13 cellular contexts compared by ENCODE assay signal in genomic region chr3:123602325-123602724, GRCh38. TPM values are rescaled to one million over a fixed set of nuclear protein-coding genes. Genes with fewer than 3 reads are reported as not detected.
A peak's percentile ranks its signal among the peaks of the same experiment; 100 is the strongest.
DNase-seq lines count a peak whose midpoint lies in the region; ATAC-seq and TF ChIP-seq lines count a peak whose summit lies in the region.
"Had no signal": no experiment of that assay in that cellular context is flagged by ENCODE, and none has a peak within 500 bp of the region (broad histone marks: within the 10 kb centered on the region; RNA-seq: fewer than 3 reads in every experiment).

No MANE protein-coding gene starts in this region.

- dilution Hi-C loops in mammary epithelial cell (cut with HindIII; ENCODE audit: low sequenced_read_pairs) = no loop called here

- H3K4me2 ChIP-seq in mammary epithelial cell (ENCODE audit: insufficient read depth, low read depth, low read length) = no peak overlapping the region

- WGBS in mammary epithelial cell (ENCODE audit: low coverage, missing lambda C conversion rate) = 0% methylated on average over 1 of the region's 1 CpG
- WGBS in right cardiac atrium = 81% methylated on average over 1 of the region's 1 CpG

- H3K4me1 Mint-ChIP-seq in progenitor cell of endocrine pancreas (ENCODE audit: low read depth) = peaks cover 32% of the 10 kb centered on the region

- intact Hi-C loops in mammary epithelial cell (cut with micrococcal nuclease) = loop anchor here (1.0 kb wide), 1 partner anchor 16 kb away; no protein-coding TSS in a partner anchor
- intact Hi-C loops in right cardiac atrium (cut with DNase I) = no loop called here

- no peak overlapping the region for H3K9ac ChIP-seq in mammary epithelial cell (ENCODE audit: insufficient read depth, low read length)

- DNase-seq in COR-L47 (lab: John Stamatoyannopoulos, UW) (peak; percentile 17), LoVo (ENCODE audit: low spot score) (peak; percentile 85), mammary epithelial cell (peak; percentile 90), mucosa of gallbladder (ENCODE audit: low spot score) (peak; percentile 42), progenitor cell of endocrine pancreas (ENCODE audit: low spot score, unreplicated experiment) (no peak), right cardiac atrium (no peak)
- DNase-seq: activated CD4-positive, alpha-beta T cell treated with anti-CD3 and anti-CD28 coated beads, Interleukin-2, amount 10 ng/mL, durations not matched to agents 7 days and 5 days; activated naive CD8-positive, alpha-beta T cell treated with anti-CD3 and anti-CD28 coated beads, Interleukin-2, amount 10 ng/mL, durations not matched to agents 7 days and 5 days; NCI-H1105 had no signal

- no peak overlapping the region for H3K27ac Mint-ChIP-seq in progenitor cell of endocrine pancreas
- H3K27ac Mint-ChIP-seq: activated CD4-positive, alpha-beta T cell treated with anti-CD3 and anti-CD28 coated beads, Interleukin-2, amount 10 ng/mL, durations not matched to agents 7 days and 5 days; activated naive CD8-positive, alpha-beta T cell treated with anti-CD3 and anti-CD28 coated beads, Interleukin-2, amount 10 ng/mL, durations not matched to agents 7 days and 5 days; memory B cell had no signal

- H4K20me1 ChIP-seq in mammary epithelial cell (ENCODE audit: insufficient read depth, low read length) = no peaks in the 10 kb centered on the region

- H3K4me1 ChIP-seq in mammary epithelial cell (ENCODE audit: insufficient read depth, low read length) (peaks cover 58% of the 10 kb centered on the region), right cardiac atrium (ENCODE audit: control insufficient read depth, insufficient read depth, low read length) (peaks cover 4% of the 10 kb centered on the region)

- CTCF ChIA-PET in mammary epithelial cell (lab: Charles Lee; ENCODE audit: low non-redundant PET) = no interaction called here

- H2AFZ ChIP-seq in mammary epithelial cell (ENCODE audit: low read depth, low read length) = no peak overlapping the region

- peak overlapping the region; percentile 5 for H3K27ac ChIP-seq in mammary epithelial cell (ENCODE audit: insufficient read depth, low read depth, low read length)
- no peak overlapping the region for H3K27ac ChIP-seq in right cardiac atrium (ENCODE audit: low read length)

- no peaks in the 10 kb centered on the region for H3K27me3 ChIP-seq in mammary epithelial cell (ENCODE audit: insufficient read depth, low read length)
- no peaks in the 10 kb centered on the region for H3K27me3 ChIP-seq in right cardiac atrium (ENCODE audit: control insufficient read depth, insufficient read depth)

- H3K79me2 ChIP-seq in mammary epithelial cell (ENCODE audit: insufficient read depth, low read length) = peaks cover 15% of the 10 kb centered on the region

- no peaks in the 10 kb centered on the region for H3K9me3 Mint-ChIP-seq in progenitor cell of endocrine pancreas (ENCODE audit: low read depth)
- H3K9me3 Mint-ChIP-seq: activated CD4-positive, alpha-beta T cell treated with anti-CD3 and anti-CD28 coated beads, Interleukin-2, amount 10 ng/mL, durations not matched to agents 7 days and 5 days; activated naive CD8-positive, alpha-beta T cell treated with anti-CD3 and anti-CD28 coated beads, Interleukin-2, amount 10 ng/mL, durations not matched to agents 7 days and 5 days; memory B cell had no signal

- TF ChIP-seq CTCF in mammary epithelial cell (conservative IDR thresholded peaks at IDR 0.05 in 1 of 2, IDR thresholded peaks at IDR 0.05 in 1 of 2; ENCODE audit: extremely low read depth in 1 of 2, insufficient read depth in 1 of 2, low read depth in 1 of 2, low read length in 2 of 2) = no peak
- TF ChIP-seq CTCF in progenitor cell of endocrine pancreas (IDR thresholded peaks at IDR 0.05; ENCODE audit: unreplicated experiment) = no peak

- BruUV-seq in mammary epithelial cell (replicated peaks; lab: Mats Ljungman, UMichigan) = no TSS peak

- H3K9me3 ChIP-seq in mammary epithelial cell (replicated peaks; ENCODE audit: insufficient read depth, low read length) = no peaks in the 10 kb centered on the region
- no peaks in the 10 kb centered on the region for H3K9me3 ChIP-seq in right cardiac atrium (ENCODE audit: control insufficient read depth, low read length)

- H3K4me3 Mint-ChIP-seq in progenitor cell of endocrine pancreas (ENCODE audit: low read depth) = no peak overlapping the region
- H3K4me3 Mint-ChIP-seq: activated CD4-positive, alpha-beta T cell treated with anti-CD3 and anti-CD28 coated beads, Interleukin-2, amount 10 ng/mL, durations not matched to agents 7 days and 5 days; activated naive CD8-positive, alpha-beta T cell treated with anti-CD3 and anti-CD28 coated beads, Interleukin-2, amount 10 ng/mL, durations not matched to agents 7 days and 5 days; memory B cell had no signal

- H3K4me3 ChIP-seq in mammary epithelial cell (replicated peaks in 1 of 3; ENCODE audit: insufficient read depth in 1 of 3, low read depth in 2 of 3, low read length in 3 of 3) (no peak overlapping the region), right cardiac atrium (ENCODE audit: low read length) (no peak overlapping the region)

- ATAC-seq in HG02970 (IDR thresholded peaks at IDR 0.05; ENCODE audit: low FRiP score, unreplicated experiment) (no peak), GM19324 (IDR thresholded peaks at IDR 0.05; ENCODE audit: low FRiP score, unreplicated experiment) (no peak), right cardiac atrium (no peak)
- ATAC-seq: sciatic nerve had no signal

- no peaks in the 10 kb centered on the region for H3K36me3 ChIP-seq in mammary epithelial cell (ENCODE audit: insufficient read depth, low read length)

- peaks cover 5% of the 10 kb centered on the region for H3K36me3 Mint-ChIP-seq in progenitor cell of endocrine pancreas (ENCODE audit: insufficient read depth)

- no peaks in the 10 kb centered on the region for H3K27me3 Mint-ChIP-seq in progenitor cell of endocrine pancreas
- H3K27me3 Mint-ChIP-seq: activated CD4-positive, alpha-beta T cell treated with anti-CD3 and anti-CD28 coated beads, Interleukin-2, amount 10 ng/mL, durations not matched to agents 7 days and 5 days; activated naive CD8-positive, alpha-beta T cell treated with anti-CD3 and anti-CD28 coated beads, Interleukin-2, amount 10 ng/mL, durations not matched to agents 7 days and 5 days; memory B cell had no signal

- in situ Hi-C loops in mammary epithelial cell (cut with MboI; ENCODE audit: low sequenced_read_pairs in 2 of 2) = no loop called here

RNA-seq across cellular contexts. Expression of gene HACD2, which starts 17.5 kb away (rescaled TPM):
- total RNA-seq in mammary epithelial cell (100 to 1,000 TPM in 1 of 2 donors, 10 to 100 TPM in 1; 98.5 to 199 TPM), mucosa of gallbladder (47.9 TPM), progenitor cell of endocrine pancreas (54.4 and 57.6 TPM in 2 replicates), right cardiac atrium (10 to 100 TPM; 19.1 to 37.8 (median 21.7) TPM)
- polyA plus RNA-seq in mammary epithelial cell (74.9 TPM), right cardiac atrium (11.8 TPM)
- 48.9 TPM for polyA minus RNA-seq in mammary epithelial cell

Comparison
In these comparisons a context has a peak if more than half of its experiments do, and no peak if none do; other contexts are left out.
1. DNase-seq: peak in COR-L47 (single experiment), LoVo (single experiment), mammary epithelial cell (single experiment) and mucosa of gallbladder (single experiment); none in progenitor cell of endocrine pancreas (single experiment) and right cardiac atrium (0 of 3).